In the genomic region with DNA sequence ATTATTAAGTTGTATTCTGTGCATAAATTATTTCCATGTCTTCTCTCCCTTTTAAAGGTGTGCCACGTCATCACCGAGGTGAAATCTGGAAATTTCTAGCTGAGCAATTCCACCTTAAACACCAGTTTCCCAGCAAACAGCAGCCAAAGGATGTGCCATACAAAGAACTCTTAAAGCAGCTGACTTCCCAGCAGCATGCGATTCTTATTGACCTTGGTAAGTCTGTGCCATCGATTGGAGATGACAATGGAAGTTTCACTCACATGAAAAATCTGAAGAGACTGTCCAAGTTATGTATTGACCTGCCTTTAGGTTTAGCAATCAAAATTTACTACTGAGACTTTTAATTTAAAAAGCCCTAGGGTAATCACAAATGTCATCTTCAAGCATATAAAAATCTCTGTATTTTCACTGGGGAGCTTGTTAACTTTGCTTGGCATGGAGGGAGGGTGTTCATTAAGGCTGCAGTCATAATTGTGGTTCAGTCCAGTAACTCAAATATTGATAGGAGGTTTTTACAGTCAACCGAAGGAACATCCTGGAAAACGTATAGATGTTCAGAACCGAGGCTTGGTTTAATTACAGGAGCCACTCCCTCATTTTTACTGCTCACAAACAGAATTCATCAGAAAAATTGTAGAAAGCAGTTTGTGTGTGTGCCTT, we compare ENCODE assay signal across 25 cellular contexts.
"Had no signal": no experiment of that assay in that cellular context is flagged by ENCODE, and none has a peak within 500 bp of the region (broad histone marks: within the 10 kb centered on the region; RNA-seq: fewer than 3 reads in every experiment).

No MANE protein-coding gene starts in this region.

- ATAC-seq: activated CD4-positive, alpha-beta T cell treated with anti-CD3 and anti-CD28 coated beads for 36 hours; activated CD4-positive, CD25-positive, alpha-beta regulatory T cell treated with anti-CD3 and anti-CD28 coated beads, Interleukin-2, amount 50 U/mL, for 24 hours; activated CD8-positive, alpha-beta T cell treated with anti-CD3 and anti-CD28 coated beads, Interleukin-2, amount 10 ng/mL, durations not matched to agents 7 days and 5 days; body of pancreas; PC-3; WTC11 had no signal

- H3K27ac ChIP-seq: body of pancreas, breast epithelium, Peyer's patch, SJSA1 had no signal

- H3K9ac ChIP-seq: SK-N-SH had no signal

- H3K4me3 ChIP-seq: body of pancreas, breast epithelium, Peyer's patch, SJSA1 had no signal

- H3K36me3 ChIP-seq: breast epithelium had no signal

- H3K4me2 ChIP-seq: SK-N-SH had no signal

- DNase-seq: activated CD4-positive, alpha-beta T cell treated with anti-CD3 and anti-CD28 coated beads for 36 hours; activated CD4-positive, alpha-beta T cell treated with anti-CD3 and anti-CD28 coated beads, Interleukin-2, amount 10 ng/mL, durations not matched to agents 7 days and 5 days; activated CD4-positive, alpha-beta T cell treated with anti-CD3 and anti-CD28 coated beads, Interleukin-2, amount 50 U/mL, for 48 hours; activated CD8-positive, alpha-beta T cell treated with anti-CD3 and anti-CD28 coated beads, Interleukin-2, amount 10 ng/mL, durations not matched to agents 7 days and 5 days; activated gamma-delta T cell; activated naive CD4-positive, alpha-beta T cell treated with Interleukin-2 at 50 U/mL for 16 hours; activated naive CD8-positive, alpha-beta T cell treated with anti-CD3 and anti-CD28 coated beads, Interleukin-2, amount 10 ng/mL, durations not matched to agents 7 days and 5 days; activated T-cell treated with anti-CD3 and anti-CD28 coated beads, Interleukin-2, amount 50 U/mL, for 24 hours; amygdala; body of pancreas; NCI-H1105; NCI-H1436; NCI-H1694 treated with DMSO at 0.1 percent for 48 hours; NCI-H2029; NCI-H345; NCI-H524 treated with DMSO at 0.1 percent for 48 hours; PC-3; Peyer's patch; RPMI8226; SHP77 treated with DMSO at 0.1 percent for 48 hours; SK-N-SH had no signal

- H3K4me1 ChIP-seq: breast epithelium, Peyer's patch, SJSA1 had no signal

- H3K9me3 ChIP-seq: body of pancreas, breast epithelium, Peyer's patch, SJSA1, SK-N-SH had no signal

- H3K27me3 ChIP-seq: body of pancreas, breast epithelium, Peyer's patch, SJSA1 had no signal
